In the genomic region with DNA sequence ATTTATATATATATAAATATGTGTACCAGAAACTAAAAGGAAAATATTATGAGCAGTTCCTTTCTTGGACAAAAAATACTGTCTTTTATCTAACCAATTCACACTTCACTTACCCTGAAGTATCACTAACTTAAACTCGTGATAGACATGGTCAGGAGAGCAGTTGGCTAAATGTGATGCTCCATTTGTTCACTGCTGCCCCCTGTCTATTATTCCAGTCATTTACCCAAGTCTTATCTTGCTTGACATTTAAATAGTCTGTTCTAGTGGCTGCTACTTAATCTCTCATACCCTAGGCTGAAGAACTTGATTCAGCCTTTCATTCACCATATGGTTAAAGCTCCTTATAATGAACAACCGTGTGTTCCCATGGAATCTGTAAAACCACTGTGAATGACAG, we compare ENCODE assay signal across 11 cellular contexts.
DNase-seq lines count a peak whose midpoint lies in the region; ATAC-seq, FAIRE-seq and TF ChIP-seq lines count a peak whose summit lies in the region.
"Had no signal": no experiment of that assay in that cellular context is flagged by ENCODE, and none has a peak within 500 bp of the region (broad histone marks: within the 10 kb centered on the region; RNA-seq: fewer than 3 reads in every experiment).

No MANE protein-coding gene starts in this region.

- TF ChIP-seq CTCF in breast epithelium (IDR thresholded peaks at IDR 0.05) = no peak
- no peak for TF ChIP-seq CTCF in bronchial epithelial cell (IDR thresholded peaks at IDR 0.05; ENCODE audit: insufficient read depth, low read length, severe bottlenecking)
- no peak for TF ChIP-seq CTCF in GM20000 (IDR thresholded peaks at IDR 0.05; ENCODE audit: extremely low read depth, missing control alignments)

- in situ Hi-C loops in T47D (cut with HindIII; ENCODE audit: low pct_unique_long_range_greater_than_20kb, low sequenced_read_pairs) = no loop called here

- no peak for TF ChIP-seq POLR2A in breast epithelium (IDR thresholded peaks at IDR 0.05)

- H3K4me1 ChIP-seq in breast epithelium = no peaks in the 10 kb centered on the region
- H3K4me1 ChIP-seq: psoas muscle had no signal

- no peak overlapping the region for H3K27ac ChIP-seq in breast epithelium
- H3K27ac ChIP-seq: psoas muscle had no signal

- ATAC-seq in HG02885 (IDR thresholded peaks at IDR 0.05; ENCODE audit: poor library complexity, unreplicated experiment) (no peak), HG03039 (IDR thresholded peaks at IDR 0.05; ENCODE audit: unreplicated experiment) (no peak)
- ATAC-seq: psoas muscle; stimulated activated naive CD8-positive, alpha-beta T cell treated with anti-CD3 and anti-CD28 coated beads, Interleukin-15, amount 100 ng/mL, for 72 hours had no signal

- H3K36me3 ChIP-seq in breast epithelium (no peaks in the 10 kb centered on the region), bronchial epithelial cell (ENCODE audit: control insufficient read depth, insufficient read depth, low read length) (no peaks in the 10 kb centered on the region)

- DNase-seq in T47D (ENCODE audit: low read depth in 1 of 2, low spot score in 1 of 2) (peak; percentile 2 to 56), breast epithelium (ENCODE audit: low spot score in 2 of 2) (no peak), NCI-H82 (lab: John Stamatoyannopoulos, UW) (peak; percentile 74), bronchial epithelial cell (ENCODE audit: low read depth) (peak; percentile 1), GM20000 (ENCODE audit: low spot score) (no peak)
- DNase-seq in stimulated activated naive CD4-positive, alpha-beta T cell treated with Interleukin-2 at 50 U/mL for 16 hours (lab: John Stamatoyannopoulos, UW) = no peak
- DNase-seq: NCI-H187; psoas muscle; stimulated activated naive CD8-positive, alpha-beta T cell treated with anti-CD3 and anti-CD28 coated beads, Interleukin-15, amount 100 ng/mL, for 72 hours had no signal

- intact Hi-C loops in breast epithelium (cut with DNase I; ENCODE audit: low total_unique reads) = loop anchor here (5.0 kb wide), 1 partner anchor 561 kb away; no protein-coding TSS in a partner anchor

- no peaks in the 10 kb centered on the region for H3K9me3 ChIP-seq in breast epithelium
- H3K9me3 ChIP-seq: psoas muscle had no signal

- no peak for FAIRE-seq in bronchial epithelial cell (lab: Jason Lieb, UNC)

- H3K27me3 ChIP-seq in breast epithelium = no peaks in the 10 kb centered on the region
- no peaks in the 10 kb centered on the region for H3K27me3 ChIP-seq in bronchial epithelial cell (ENCODE audit: control insufficient read depth, insufficient read depth, low read length)

- H3K4me3 ChIP-seq in breast epithelium (no peak overlapping the region), bronchial epithelial cell (ENCODE audit: low read depth, low read length) (no peak overlapping the region)
- H3K4me3 ChIP-seq: psoas muscle had no signal

Comparison
In these comparisons a context has a peak if more than half of its experiments do, and no peak if none do; other contexts are left out.
1. DNase-seq: peak in T47D (2 of 2), NCI-H82 (single experiment) and bronchial epithelial cell (single experiment); none in breast epithelium (0 of 2), GM20000 (single experiment) and stimulated activated naive CD4-positive, alpha-beta T cell treated with Interleukin-2 at 50 U/mL for 16 hours (single experiment).